Comparison of ENCODE assay signal across 8 cellular contexts in genomic region chr21:45080639-45081414, GRCh38. TPM values are rescaled to one million over a fixed set of nuclear protein-coding genes. Genes with fewer than 3 reads are reported as not detected.
DNase-seq lines count a peak whose midpoint lies in the region; ATAC-seq and TF ChIP-seq lines count a peak whose summit lies in the region.

No MANE protein-coding gene starts in this region.

- peaks cover 9% of the 10 kb centered on the region for H3K36me3 Mint-ChIP-seq in activated CD8-positive, alpha-beta memory T cell treated with anti-CD3 and anti-CD28 coated beads, Interleukin-2, amount 10 ng/mL, durations not matched to agents 7 days and 5 days
- peaks cover 53% of the 10 kb centered on the region for H3K36me3 Mint-ChIP-seq in activated CD8-positive, alpha-beta T cell treated with anti-CD3 and anti-CD28 coated beads, Interleukin-2, amount 10 ng/mL, durations not matched to agents 7 days and 5 days (ENCODE audit: low read depth)

- no peaks in the 10 kb centered on the region for H3K36me3 ChIP-seq in fibroblast of lung (ENCODE audit: control insufficient read depth, insufficient read depth, low read length)

- H3K79me2 ChIP-seq in fibroblast of lung (ENCODE audit: control insufficient read depth, insufficient read depth, low read length): peaks cover 3% of the 10 kb centered on the region

- no peak overlapping the region for H3K4me3 ChIP-seq in fibroblast of lung (replicated peaks in 1 of 4; ENCODE audit: control extremely low read depth in 1 of 4, insufficient read depth in 1 of 4, low read depth in 3 of 4, low read length in 4 of 4)

- peaks cover 5% of the 10 kb centered on the region for H3K4me1 ChIP-seq in fibroblast of lung (ENCODE audit: control insufficient read depth, extremely low read depth, insufficient read depth, low read length)

- H3K27me3 ChIP-seq in fibroblast of lung (ENCODE audit: control insufficient read depth, insufficient read depth, low read length): no peaks in the 10 kb centered on the region

- POLR2A ChIA-PET in activated CD8-positive, alpha-beta T cell treated with anti-CD3 and anti-CD28 coated beads, Interleukin-2, amount 10 ng/mL, durations not matched to agents 7 days and 5 days (lab: Charles Lee): interaction anchor here (1.2 kb wide), 1 partner anchor 42 kb away, joined by 3 read pairs; no protein-coding TSS in a partner anchor

- H3K9ac ChIP-seq in fibroblast of lung (ENCODE audit: insufficient read depth, low read length): no peak overlapping the region

- peak; percentile 69 for DNase-seq in activated CD8-positive, alpha-beta memory T cell treated with anti-CD3 and anti-CD28 coated beads, Interleukin-2, amount 10 ng/mL, durations not matched to agents 7 days and 5 days
- no peak for DNase-seq in activated CD8-positive, alpha-beta memory T cell treated with anti-CD3 and anti-CD28 coated beads, Interleukin-2, amount 50 U/mL, for 48 hours
- peak; percentile 56 for DNase-seq in activated CD8-positive, alpha-beta T cell treated with anti-CD3 and anti-CD28 coated beads, Interleukin-2, amount 10 ng/mL, durations not matched to agents 7 days and 5 days
- DNase-seq in fibroblast of lung (ENCODE audit: low read depth in 2 of 2): peak; percentile 48 to 52
- peak in 4 of 6 experiments; percentile 18 to 35 (median 21) for DNase-seq in stimulated activated naive CD4-positive, alpha-beta T cell (lab: John Stamatoyannopoulos, UW)

- no peak overlapping the region for H3K4me2 ChIP-seq in fibroblast of lung (ENCODE audit: extremely low read depth, insufficient read depth, low read length)

- no peak overlapping the region for H2AFZ ChIP-seq in fibroblast of lung (ENCODE audit: low read length)

- peak; percentile 52 for ATAC-seq in activated CD8-positive, alpha-beta memory T cell treated with anti-CD3 and anti-CD28 coated beads, Interleukin-2, amount 10 ng/mL, durations not matched to agents 7 days and 5 days
- ATAC-seq in activated CD8-positive, alpha-beta T cell treated with anti-CD3 and anti-CD28 coated beads, Interleukin-2, amount 10 ng/mL, durations not matched to agents 7 days and 5 days: peak; percentile 60
- ATAC-seq in GM18867 (IDR thresholded peaks at IDR 0.05; ENCODE audit: unreplicated experiment) (no peak), GM18519 (IDR thresholded peaks at IDR 0.05; ENCODE audit: low FRiP score, unreplicated experiment) (no peak), GM21528 (IDR thresholded peaks at IDR 0.05; ENCODE audit: low FRiP score, unreplicated experiment) (no peak)

- CTCF ChIA-PET in activated CD8-positive, alpha-beta memory T cell treated with anti-CD3 and anti-CD28 coated beads, Interleukin-2, amount 10 ng/mL, durations not matched to agents 7 days and 5 days (lab: Charles Lee): interaction anchor here (0.6 to 9.0 kb wide), 5 partner anchors 18 to 58 kb away, joined by 3 to 69 read pairs (median 4); no protein-coding TSS in a partner anchor
- CTCF ChIA-PET in activated CD8-positive, alpha-beta T cell treated with anti-CD3 and anti-CD28 coated beads, Interleukin-2, amount 10 ng/mL, durations not matched to agents 7 days and 5 days (lab: Charles Lee): interaction anchor here (1.0 to 6.0 kb wide), 6 partner anchors 18 to 280 kb away, joined by 3 to 65 read pairs (median 18); partner anchors contain the start of gene UBE2G2

- H3K27ac Mint-ChIP-seq in activated CD8-positive, alpha-beta memory T cell treated with anti-CD3 and anti-CD28 coated beads, Interleukin-2, amount 10 ng/mL, durations not matched to agents 7 days and 5 days: peak overlapping the region; percentile 83
- H3K27ac Mint-ChIP-seq in activated CD8-positive, alpha-beta T cell treated with anti-CD3 and anti-CD28 coated beads, Interleukin-2, amount 10 ng/mL, durations not matched to agents 7 days and 5 days: peak overlapping the region; percentile 89

- H3K4me1 Mint-ChIP-seq in activated CD8-positive, alpha-beta memory T cell treated with anti-CD3 and anti-CD28 coated beads, Interleukin-2, amount 10 ng/mL, durations not matched to agents 7 days and 5 days: peaks cover 95% of the 10 kb centered on the region
- peaks cover 98% of the 10 kb centered on the region for H3K4me1 Mint-ChIP-seq in activated CD8-positive, alpha-beta T cell treated with anti-CD3 and anti-CD28 coated beads, Interleukin-2, amount 10 ng/mL, durations not matched to agents 7 days and 5 days (ENCODE audit: low read depth)

- H3K9me3 Mint-ChIP-seq in activated CD8-positive, alpha-beta memory T cell treated with anti-CD3 and anti-CD28 coated beads, Interleukin-2, amount 10 ng/mL, durations not matched to agents 7 days and 5 days (ENCODE audit: low read depth): no peaks in the 10 kb centered on the region
- no peaks in the 10 kb centered on the region for H3K9me3 Mint-ChIP-seq in activated CD8-positive, alpha-beta T cell treated with anti-CD3 and anti-CD28 coated beads, Interleukin-2, amount 10 ng/mL, durations not matched to agents 7 days and 5 days (ENCODE audit: insufficient read depth)

- no peak overlapping the region for H3K27ac ChIP-seq in fibroblast of lung (ENCODE audit: insufficient read depth, low read length)

- peak overlapping the region; percentile 38 for H3K4me3 Mint-ChIP-seq in activated CD8-positive, alpha-beta memory T cell treated with anti-CD3 and anti-CD28 coated beads, Interleukin-2, amount 10 ng/mL, durations not matched to agents 7 days and 5 days
- peak overlapping the region; percentile 60 for H3K4me3 Mint-ChIP-seq in activated CD8-positive, alpha-beta T cell treated with anti-CD3 and anti-CD28 coated beads, Interleukin-2, amount 10 ng/mL, durations not matched to agents 7 days and 5 days

- no peaks in the 10 kb centered on the region for H4K20me1 ChIP-seq in fibroblast of lung (ENCODE audit: control insufficient read depth, extremely low read depth, insufficient read depth, low read length)

- no peak for TF ChIP-seq CTCF in fibroblast of lung (conservative IDR thresholded peaks at IDR 0.05 in 1 of 2, IDR thresholded peaks at IDR 0.05 in 1 of 2; ENCODE audit: low read depth in 1 of 2, low read length in 2 of 2)

- no peaks in the 10 kb centered on the region for H3K9me3 ChIP-seq in fibroblast of lung (ENCODE audit: control insufficient read depth, insufficient read depth, low read depth, low read length)

- H3K27me3 Mint-ChIP-seq in activated CD8-positive, alpha-beta memory T cell treated with anti-CD3 and anti-CD28 coated beads, Interleukin-2, amount 10 ng/mL, durations not matched to agents 7 days and 5 days: peaks cover 6% of the 10 kb centered on the region
- H3K27me3 Mint-ChIP-seq in activated CD8-positive, alpha-beta T cell treated with anti-CD3 and anti-CD28 coated beads, Interleukin-2, amount 10 ng/mL, durations not matched to agents 7 days and 5 days (ENCODE audit: low read depth): no peaks in the 10 kb centered on the region

RNA-seq across cellular contexts. Expression of gene ADARB1, which starts 6.4 kb away (rescaled TPM):
- total RNA-seq in activated CD8-positive, alpha-beta memory T cell treated with anti-CD3 and anti-CD28 coated beads, Interleukin-2, amount 10 ng/mL, durations not matched to agents 7 days and 5 days: 10 to 100 TPM; 29.4 to 38.3 TPM
- total RNA-seq in activated CD8-positive, alpha-beta T cell treated with anti-CD3 and anti-CD28 coated beads, Interleukin-2, amount 10 ng/mL, durations not matched to agents 7 days and 5 days: 10 to 100 TPM; 52.9 to 66.2 TPM
- 22.9 and 25.3 TPM in 2 replicates for total RNA-seq in fibroblast of lung
- 10.1 and 20.2 TPM in 2 replicates for polyA plus RNA-seq in fibroblast of lung
- polyA plus RNA-seq in fibroblast of lung (2012): 12.0 and 30.4 TPM in 2 replicates
- polyA minus RNA-seq in fibroblast of lung (ENCODE audit: low replicate concordance): 31.2 and 60.6 TPM in 2 replicates

Comparison
In these comparisons a context has a peak if more than half of its experiments do, and no peak if none do; other contexts are left out.
1. ATAC-seq: peak in activated CD8-positive, alpha-beta memory T cell treated with anti-CD3 and anti-CD28 coated beads, Interleukin-2, amount 10 ng/mL, durations not matched to agents 7 days and 5 days (single experiment) and activated CD8-positive, alpha-beta T cell treated with anti-CD3 and anti-CD28 coated beads, Interleukin-2, amount 10 ng/mL, durations not matched to agents 7 days and 5 days (single experiment); none in GM18867 (single experiment), GM18519 (single experiment) and GM21528 (single experiment).